ENCODE assay signal across 1 cellular context in genomic region chr22:29031236-29031982, GRCh38.
A peak's percentile ranks its signal among the peaks of the same experiment; 100 is the strongest.
TF ChIP-seq lines count a peak whose summit lies in the region.

No MANE protein-coding gene starts in this region.

TF ChIP-seq in K562, 482 proteins besides CTCF, POLR2A, EP300 and RAD21 (continued from another document and continues in another):
- no peak for TF ChIP-seq MLX (CRISPR knock-in tag; conservative IDR thresholded peaks at IDR 0.05)
- peak; percentile 39 to 71 for TF ChIP-seq E2F6 (IDR thresholded peaks at IDR 0.05; ENCODE audit: borderline replicate concordance in 1 of 2, extremely low read depth in 1 of 2, insufficient read depth in 1 of 2, insufficient read length in 1 of 2, low read depth in 1 of 2, low read length in 1 of 2, poor library complexity in 1 of 2, severe bottlenecking in 1 of 2)
- TF ChIP-seq RBM34 (IDR thresholded peaks at IDR 0.05; ENCODE audit: borderline replicate concordance, insufficient read depth, low read length), result no peak
- peak; percentile 19; the same call in 1 of the 2 replicates for TF ChIP-seq MYNN (IDR thresholded peaks at IDR 0.05)
- TF ChIP-seq MYNN (CRISPR knock-in tag; IDR thresholded peaks at IDR 0.05), result no peak
- peak; percentile 73; the same call in 1 of the 2 replicates for TF ChIP-seq JUN (IDR thresholded peaks at IDR 0.05; ENCODE audit: borderline replicate concordance, low read depth, low read length)
- TF ChIP-seq JUN (CRISPR knock-in tag; IDR thresholded peaks at IDR 0.05; ENCODE audit: borderline replicate concordance), result no peak
- TF ChIP-seq CREM (IDR thresholded peaks at IDR 0.05; ENCODE audit: low read depth), result 0 out of 2 replicates have a peak, but pooled peaks have one; percentile 15
- no peak for TF ChIP-seq MBD2 (IDR thresholded peaks at IDR 0.05; ENCODE audit: borderline replicate concordance, low read depth)
- no peak for TF ChIP-seq OTX1 (CRISPR knock-in tag; IDR thresholded peaks at IDR 0.05)
- TF ChIP-seq POLR2G (IDR thresholded peaks at IDR 0.05; ENCODE audit: low read depth, low read length), result peak; percentile 43
- TF ChIP-seq ZNF280B (CRISPR knock-in tag; IDR thresholded peaks at IDR 0.05), result no peak
- TF ChIP-seq DIDO1 (tag; IDR thresholded peaks at IDR 0.05; ENCODE audit: low read depth), result no peak
- no peak for TF ChIP-seq STAT5B (CRISPR knock-in tag; IDR thresholded peaks at IDR 0.05)
- TF ChIP-seq ZNF644 (tag; IDR thresholded peaks at IDR 0.05; ENCODE audit: low read depth), result no peak
- no peak for TF ChIP-seq HNRNPL (IDR thresholded peaks at IDR 0.05; ENCODE audit: low read depth, low read length)
- no peak for TF ChIP-seq ZNF274 (IDR thresholded peaks at IDR 0.05; ENCODE audit: borderline replicate concordance, low read depth, low read length)
- TF ChIP-seq ZNF12 (CRISPR knock-in tag; IDR thresholded peaks at IDR 0.05), result no peak
- TF ChIP-seq NR2C1 (IDR thresholded peaks at IDR 0.05), result no peak
- 0 out of 2 replicates have a peak, but pooled peaks have one; percentile 40 for TF ChIP-seq NR2C1 (tag; IDR thresholded peaks at IDR 0.05)
- TF ChIP-seq CHD1 (IDR thresholded peaks at IDR 0.05; ENCODE audit: low read length), result no peak
- no peak for TF ChIP-seq NFATC3 (IDR thresholded peaks at IDR 0.05)
- TF ChIP-seq SIX5 (IDR thresholded peaks at IDR 0.05; ENCODE audit: borderline replicate concordance in 1 of 2, insufficient read depth in 1 of 2, low read depth in 1 of 2, low read length in 2 of 2), result no peak
- no peak for TF ChIP-seq KHSRP (IDR thresholded peaks at IDR 0.05)
- TF ChIP-seq ZNF384 (IDR thresholded peaks at IDR 0.05; ENCODE audit: low read depth, low read length), result no peak
- no peak for TF ChIP-seq SREBF2 (CRISPR knock-in tag; IDR thresholded peaks at IDR 0.05)
- no peak for TF ChIP-seq THAP12 (CRISPR knock-in tag; IDR thresholded peaks at IDR 0.05)
- TF ChIP-seq NFE2 (IDR thresholded peaks at IDR 0.05; ENCODE audit: low read depth), result peak; percentile 88
- TF ChIP-seq CBFA2T2 (conservative IDR thresholded peaks at IDR 0.05), result no peak
- TF ChIP-seq ZNF143 (CRISPR knock-in tag; IDR thresholded peaks at IDR 0.05), result no peak
- TF ChIP-seq FOXJ3 (CRISPR knock-in tag; IDR thresholded peaks at IDR 0.05), result no peak
- TF ChIP-seq ZNF639 (CRISPR knock-in tag; conservative IDR thresholded peaks at IDR 0.05 in 1 of 2, IDR thresholded peaks at IDR 0.05 in 1 of 2), result 0 out of 4 replicates have a peak, but pooled peaks of 1 of the 2 experiments have one; percentile 40
- no peak for TF ChIP-seq HIVEP1 (CRISPR knock-in tag; IDR thresholded peaks at IDR 0.05)
- TF ChIP-seq PRPF4 (IDR thresholded peaks at IDR 0.05; ENCODE audit: insufficient read depth, low read depth, low read length, poor library complexity, severe bottlenecking), result no peak
- no peak for TF ChIP-seq CREB3 (tag; conservative IDR thresholded peaks at IDR 0.05; ENCODE audit: low read depth)
- peak; percentile 52; the same call in 1 of the 2 replicates for TF ChIP-seq ATF7 (IDR thresholded peaks at IDR 0.05)
- TF ChIP-seq ZNF609 (CRISPR knock-in tag; IDR thresholded peaks at IDR 0.05; ENCODE audit: borderline replicate concordance), result no peak
- TF ChIP-seq ZNF395 (CRISPR knock-in tag; IDR thresholded peaks at IDR 0.05), result no peak; the same call in 1 of the 2 replicates
- TF ChIP-seq ZNF592 (IDR thresholded peaks at IDR 0.05), result peak; percentile 89
- no peak for TF ChIP-seq ELF1 (tag; IDR thresholded peaks at IDR 0.05)
- TF ChIP-seq ZNF324 (CRISPR knock-in tag; IDR thresholded peaks at IDR 0.05), result no peak
